In the genomic region with DNA sequence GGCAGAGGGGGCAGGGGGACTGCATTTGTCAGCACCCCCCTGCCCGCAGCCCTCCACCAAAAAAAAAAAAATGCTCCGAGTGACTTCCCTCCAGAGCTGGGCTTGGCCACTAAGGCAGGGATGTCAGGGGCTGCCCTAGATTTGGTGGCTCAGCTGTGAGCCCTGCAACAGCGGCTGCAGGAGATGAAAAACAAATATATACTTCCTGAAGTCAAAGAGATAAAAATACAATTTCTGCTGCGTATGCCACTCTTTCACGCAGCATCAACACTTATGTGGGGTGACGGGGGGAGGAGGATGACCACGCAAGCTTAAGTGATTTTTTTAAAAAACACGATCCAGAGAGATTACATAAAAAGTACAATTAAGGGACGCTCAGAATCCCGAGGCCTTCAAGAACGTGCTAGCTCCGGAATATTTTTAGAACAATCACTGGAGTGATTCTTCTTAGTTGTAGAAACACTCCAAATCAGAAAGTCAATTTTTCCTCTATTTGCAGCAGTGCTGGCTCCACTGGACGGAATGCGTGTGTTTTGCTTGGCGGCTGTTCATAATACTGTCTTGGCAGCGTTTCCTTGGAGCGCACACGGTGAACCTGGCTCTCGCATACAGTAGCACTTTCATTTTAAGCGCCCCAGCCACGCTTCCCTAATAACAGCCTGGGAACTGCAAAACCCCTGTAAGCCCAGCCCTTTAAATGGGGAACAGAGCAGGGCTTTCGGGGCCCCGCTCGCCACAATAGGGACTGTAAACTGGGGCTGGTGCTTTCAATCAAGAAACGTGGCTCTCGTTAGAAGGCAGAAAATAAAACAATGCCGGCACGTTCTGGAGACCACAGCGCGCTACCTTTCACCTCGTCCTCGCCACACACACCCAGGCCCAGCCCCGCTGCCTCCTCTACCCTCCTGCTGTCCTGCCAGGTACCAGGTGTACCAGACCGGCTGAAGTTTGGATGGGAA, we compare ENCODE assay signal across 7 cellular contexts.
DNase-seq lines count a peak whose midpoint lies in the region; ATAC-seq lines count a peak whose summit lies in the region.

No MANE protein-coding gene starts in this region.

- H3K27ac ChIP-seq in SJCRH30 (no peak overlapping the region; the same call in 1 of the 2 replicates), cingulate gyrus (ENCODE audit: low read depth, low read length) (peak overlapping the region; percentile 19), aorta (ENCODE audit: low read depth in 1 of 2, low read length in 2 of 2) (no peak overlapping the region)

- H3K4me3 ChIP-seq in SJCRH30, result peak overlapping the region; percentile 55
- peak overlapping the region in 1 of 2 donors; percentile 13 for H3K4me3 ChIP-seq in aorta (ENCODE audit: low read length in 2 of 2)

- DNase-seq in H4 (ENCODE audit: low spot score) (peak; percentile 73), SJCRH30 (peak; percentile 42 to 70), middle frontal gyrus (ENCODE audit: extremely low spot score, low spot score) (peak; percentile 42), aorta (peak; percentile 76 to 83), Kasumi-1 (lab: John Stamatoyannopoulos, UW) (no peak)

- H3K36me3 ChIP-seq in SJCRH30, result no peaks in the 10 kb centered on the region
- no peaks in the 10 kb centered on the region for H3K36me3 ChIP-seq in aorta (ENCODE audit: control insufficient read depth in 1 of 2, insufficient read depth in 2 of 2, low read length in 1 of 2)

- H3K27me3 ChIP-seq in SJCRH30 (no peaks in the 10 kb centered on the region; the same call in 1 of the 2 replicates), aorta (ENCODE audit: control insufficient read depth in 1 of 2, insufficient read depth in 2 of 2, low read length in 1 of 2) (no peaks in the 10 kb centered on the region)

- intact Hi-C loops in aorta (cut with DNase I), result loop anchor here in 1 of 2 donors (5.0 kb wide), 1 partner anchor 35 kb away; no protein-coding TSS in a partner anchor

- ATAC-seq in aorta (ENCODE audit: low FRiP score), result peak; percentile 79
- ATAC-seq in HG03139 (IDR thresholded peaks at IDR 0.05; ENCODE audit: unreplicated experiment), result no peak

- H3K9me3 ChIP-seq in SJCRH30 (replicated peaks) (no peaks in the 10 kb centered on the region), aorta (ENCODE audit: control insufficient read depth, low read length) (no peaks in the 10 kb centered on the region)

- WGBS in aorta, 2 donors, result 13 to 14% methylated on average over 34 of the region's 34 CpGs

- H3K4me1 ChIP-seq in SJCRH30 (no peaks in the 10 kb centered on the region), aorta (ENCODE audit: control insufficient read depth in 1 of 2, insufficient read depth in 2 of 2, low read length in 2 of 2) (no peaks in the 10 kb centered on the region)

Comparison
In these comparisons a context has a peak if more than half of its experiments do, and no peak if none do; other contexts are left out.
1. DNase-seq: peak in H4 (single experiment), SJCRH30 (2 of 2), middle frontal gyrus (single experiment) and aorta (2 of 2); none in Kasumi-1 (0 of 2).